In genomic region chr2:138485019-138485418, GRCh38 we compare ENCODE assay signal across 24 cellular contexts.
"Had no signal": no experiment of that assay in that cellular context is flagged by ENCODE, and none has a peak within 500 bp of the region (broad histone marks: within the 10 kb centered on the region; RNA-seq: fewer than 3 reads in every experiment).

No MANE protein-coding gene starts in this region.

- H3K36me3 ChIP-seq: left lung, stomach, suprapubic skin, tibial nerve had no signal

- H3K4me3 Mint-ChIP-seq: activated CD4-positive, alpha-beta memory T cell treated with anti-CD3 and anti-CD28 coated beads for 36 hours; activated naive CD4-positive, alpha-beta T cell treated with anti-CD3 and anti-CD28 coated beads, Interleukin-2, amount 10 ng/mL, durations not matched to agents 7 days and 5 days; dendritic cell treated with granulocyte-macrophage colony-stimulating factor and Interleukin-4, amounts not matched to agents 40 ng/mL and 50 ng/mL, for 4 days; nephron; T-helper 1 cell treated with Interleukin-12 subunit alpha and Interleukin-12 subunit beta and Interleukin-4 antibody, amounts not matched to agents 30 μg/mL and 1 μg/mL, for 36 hours had no signal

- H3K27me3 ChIP-seq: body of pancreas, left lung, stomach, suprapubic skin, tibial nerve had no signal

- H3K27me3 Mint-ChIP-seq: activated CD4-positive, alpha-beta memory T cell treated with anti-CD3 and anti-CD28 coated beads for 36 hours; activated naive CD4-positive, alpha-beta T cell treated with anti-CD3 and anti-CD28 coated beads, Interleukin-2, amount 10 ng/mL, durations not matched to agents 7 days and 5 days; dendritic cell treated with granulocyte-macrophage colony-stimulating factor and Interleukin-4, amounts not matched to agents 40 ng/mL and 50 ng/mL, for 4 days had no signal

- H3K27ac Mint-ChIP-seq: activated CD4-positive, alpha-beta memory T cell treated with anti-CD3 and anti-CD28 coated beads for 36 hours; activated naive CD4-positive, alpha-beta T cell treated with anti-CD3 and anti-CD28 coated beads, Interleukin-2, amount 10 ng/mL, durations not matched to agents 7 days and 5 days; dendritic cell treated with granulocyte-macrophage colony-stimulating factor and Interleukin-4, amounts not matched to agents 40 ng/mL and 50 ng/mL, for 4 days; nephron; T-helper 1 cell treated with Interleukin-12 subunit alpha and Interleukin-12 subunit beta and Interleukin-4 antibody, amounts not matched to agents 30 μg/mL and 1 μg/mL, for 36 hours had no signal

- H3K4me1 ChIP-seq: body of pancreas, left lung, parathyroid adenoma, tibial nerve had no signal

- DNase-seq: activated CD4-positive, alpha-beta memory T cell treated with anti-CD3 and anti-CD28 coated beads for 36 hours; activated CD4-positive, alpha-beta T cell treated with anti-CD3 and anti-CD28 coated beads for 48 hours; activated CD4-positive, CD25-positive, alpha-beta regulatory T cell; activated effector memory CD4-positive, alpha-beta T cell treated with anti-CD3 and anti-CD28 coated beads, Interleukin-2, amount 50 U/mL, for 16 hours; activated naive CD4-positive, alpha-beta T cell treated with anti-CD3 and anti-CD28 coated beads, Interleukin-2, amount 10 ng/mL, durations not matched to agents 7 days and 5 days; anterior cingulate cortex; body of pancreas; caudate nucleus; effector CD8-positive, alpha-beta T cell; foreskin melanocyte; kidney; left lung; right cardiac atrium; stimulated activated CD4-positive, alpha-beta T cell treated with anti-CD3 and anti-CD28 coated beads, Interleukin-12 subunit alpha, Interleukin-12 subunit beta, amount 100 ng/mL, for 4 hours; stimulated activated CD4-positive, alpha-beta T cell treated with anti-CD3 and anti-CD28 coated beads, Interleukin-4, amount 100 ng/mL, for 4 hours; stomach; T1000 had no signal

- H3K4me3 ChIP-seq: body of pancreas, left lung, lung, stomach, suprapubic skin, tibial nerve had no signal

- H3K9me3 ChIP-seq: body of pancreas, left lung, stomach, suprapubic skin had no signal

- H2AFZ ChIP-seq: parathyroid adenoma had no signal

- H3K9ac ChIP-seq: parathyroid adenoma had no signal

- H3K27ac ChIP-seq: body of pancreas, left lung, parathyroid adenoma, stomach, suprapubic skin, tibial nerve had no signal

- ATAC-seq: body of pancreas, left lung, right cardiac atrium had no signal

- H3K36me3 Mint-ChIP-seq: activated naive CD4-positive, alpha-beta T cell treated with anti-CD3 and anti-CD28 coated beads, Interleukin-2, amount 10 ng/mL, durations not matched to agents 7 days and 5 days had no signal

- H3K4me1 Mint-ChIP-seq: activated naive CD4-positive, alpha-beta T cell treated with anti-CD3 and anti-CD28 coated beads, Interleukin-2, amount 10 ng/mL, durations not matched to agents 7 days and 5 days; nephron had no signal
